In genomic region chr19:48501961-48502719, GRCh38 we compare ENCODE assay signal across 6 cellular contexts. TPM values are rescaled to one million over a fixed set of nuclear protein-coding genes. Genes with fewer than 3 reads are reported as not detected.
A peak's percentile ranks its signal among the peaks of the same experiment; 100 is the strongest.
DNase-seq lines count a peak whose midpoint lies in the region; ATAC-seq and TF ChIP-seq lines count a peak whose summit lies in the region.

No MANE protein-coding gene starts in this region.

- CTCF ChIA-PET in activated CD4-positive, alpha-beta T cell treated with anti-CD3 and anti-CD28 coated beads for 36 hours (lab: Charles Lee), result interaction anchor here (0.5 to 1.0 kb wide), 3 partner anchors 12 to 82 kb away, joined by 3 to 6 read pairs (median 5); no protein-coding TSS in a partner anchor

- POLR2A ChIA-PET in activated CD4-positive, alpha-beta T cell treated with anti-CD3 and anti-CD28 coated beads for 36 hours (lab: Charles Lee), result interaction anchor here (0.6 to 0.8 kb wide), 2 partner anchors 112 to 113 kb away, joined by 3 to 4 read pairs; partner anchors contain the start of gene FAM83E

- H3K4me3 Mint-ChIP-seq in activated CD4-positive, alpha-beta T cell treated with anti-CD3 and anti-CD28 coated beads for 36 hours, result no peak overlapping the region
- peak overlapping the region; percentile 70 to 83 for H3K4me3 Mint-ChIP-seq in stimulated activated naive CD8-positive, alpha-beta T cell treated with anti-CD3 and anti-CD28 coated beads, Interleukin-15, amount 100 ng/mL, for 72 hours
- H3K4me3 Mint-ChIP-seq in osteocyte (ENCODE audit: unreplicated experiment), result no peak overlapping the region

- 8% methylated on average over 24 of the region's 24 CpGs for WGBS in right cardiac atrium

- no peak overlapping the region for H3K27ac Mint-ChIP-seq in activated CD4-positive, alpha-beta T cell treated with anti-CD3 and anti-CD28 coated beads for 36 hours
- H3K27ac Mint-ChIP-seq in stimulated activated naive CD8-positive, alpha-beta T cell treated with anti-CD3 and anti-CD28 coated beads, Interleukin-15, amount 100 ng/mL, for 72 hours, result peak overlapping the region in 1 of 2 donors; percentile 89
- H3K27ac Mint-ChIP-seq in osteocyte (ENCODE audit: unreplicated experiment), result no peak overlapping the region

- no peak overlapping the region for H3K4me3 ChIP-seq in right cardiac atrium (ENCODE audit: low read length)

- H3K9me3 Mint-ChIP-seq in activated CD4-positive, alpha-beta T cell treated with anti-CD3 and anti-CD28 coated beads for 36 hours (ENCODE audit: low read depth), result no peaks in the 10 kb centered on the region
- no peaks in the 10 kb centered on the region for H3K9me3 Mint-ChIP-seq in stimulated activated naive CD8-positive, alpha-beta T cell treated with anti-CD3 and anti-CD28 coated beads, Interleukin-15, amount 100 ng/mL, for 72 hours
- H3K9me3 Mint-ChIP-seq in osteocyte (ENCODE audit: unreplicated experiment), result no peaks in the 10 kb centered on the region

- no peaks in the 10 kb centered on the region for H3K9me3 ChIP-seq in right cardiac atrium (ENCODE audit: control insufficient read depth, low read length)

- H3K27ac ChIP-seq in right cardiac atrium (ENCODE audit: low read length), result no peak overlapping the region

- no peak for TF ChIP-seq CTCF in osteocyte (IDR thresholded peaks at IDR 0.05)

- peaks cover 18% of the 10 kb centered on the region for H3K4me1 Mint-ChIP-seq in activated CD4-positive, alpha-beta T cell treated with anti-CD3 and anti-CD28 coated beads for 36 hours
- peaks cover 31% of the 10 kb centered on the region for H3K4me1 Mint-ChIP-seq in stimulated activated naive CD8-positive, alpha-beta T cell treated with anti-CD3 and anti-CD28 coated beads, Interleukin-15, amount 100 ng/mL, for 72 hours
- H3K4me1 Mint-ChIP-seq in osteocyte (ENCODE audit: unreplicated experiment), result peaks cover 6% of the 10 kb centered on the region

- peaks cover 12% of the 10 kb centered on the region for H3K27me3 Mint-ChIP-seq in activated CD4-positive, alpha-beta T cell treated with anti-CD3 and anti-CD28 coated beads for 36 hours
- no peaks in the 10 kb centered on the region for H3K27me3 Mint-ChIP-seq in stimulated activated naive CD8-positive, alpha-beta T cell treated with anti-CD3 and anti-CD28 coated beads, Interleukin-15, amount 100 ng/mL, for 72 hours
- H3K27me3 Mint-ChIP-seq in osteocyte (ENCODE audit: unreplicated experiment), result peaks cover 11% of the 10 kb centered on the region

- no peaks in the 10 kb centered on the region for H3K27me3 ChIP-seq in right cardiac atrium (ENCODE audit: control insufficient read depth, insufficient read depth)

- no peaks in the 10 kb centered on the region for H3K4me1 ChIP-seq in right cardiac atrium (ENCODE audit: control insufficient read depth, insufficient read depth, low read length)

- intact Hi-C loops in activated CD4-positive, alpha-beta T cell treated with anti-CD3 and anti-CD28 coated beads for 36 hours (cut with DNase I, micrococcal nuclease), result loop anchor here (1.0 to 2.0 kb wide), 2 partner anchors 9 to 33 kb away; partner anchors contain the start of gene CYTH2 (in 1 of the 2)
- intact Hi-C loops in right cardiac atrium (cut with DNase I), result loop anchor here in 1 of 4 donors (5.0 kb wide), 1 partner anchor 85 kb away; no protein-coding TSS in a partner anchor

- ATAC-seq in activated CD4-positive, alpha-beta T cell treated with anti-CD3 and anti-CD28 coated beads for 36 hours, result peak; percentile 70
- peak; percentile 38 to 55 for ATAC-seq in right cardiac atrium
- ATAC-seq in stimulated activated naive CD8-positive, alpha-beta T cell treated with anti-CD3 and anti-CD28 coated beads, Interleukin-15, amount 100 ng/mL, for 72 hours, result peak; percentile 53

- peaks cover 3% of the 10 kb centered on the region for H3K36me3 Mint-ChIP-seq in activated CD4-positive, alpha-beta T cell treated with anti-CD3 and anti-CD28 coated beads for 36 hours (ENCODE audit: low read depth)
- H3K36me3 Mint-ChIP-seq in osteocyte (ENCODE audit: unreplicated experiment), result no peaks in the 10 kb centered on the region

- DNase-seq in DMS79 treated with DMSO at 0.1 percent for 48 hours (lab: John Stamatoyannopoulos, UW), result peak; percentile 93
- DNase-seq in NCI-H187 treated with DMSO at 0.1 percent for 48 hours (lab: John Stamatoyannopoulos, UW), result peak; percentile 100
- DNase-seq in activated CD4-positive, alpha-beta T cell treated with anti-CD3 and anti-CD28 coated beads for 36 hours, result peak; percentile 86
- DNase-seq in right cardiac atrium, result peak; percentile 46 to 80 (median 70)
- DNase-seq in stimulated activated naive CD8-positive, alpha-beta T cell treated with anti-CD3 and anti-CD28 coated beads, Interleukin-15, amount 100 ng/mL, for 72 hours, result peak; percentile 59 to 66
- DNase-seq in osteocyte (ENCODE audit: extremely low spot score, unreplicated experiment), result no peak

RNA-seq across cellular contexts. Expression of gene LMTK3, which starts 9.5 kb away (rescaled TPM):
- total RNA-seq in activated CD4-positive, alpha-beta T cell treated with anti-CD3 and anti-CD28 coated beads for 36 hours, result 1 to 10 TPM; 3.9 to 4.5 TPM
- 1 to 10 TPM; 3.1 to 7.2 (median 5.5) TPM for total RNA-seq in right cardiac atrium
- polyA plus RNA-seq in right cardiac atrium, result 2.9 TPM
- total RNA-seq in osteocyte, result 0.32 and 0.39 TPM in 2 replicates

RNA-seq across cellular contexts. Expression of gene CYTH2, which starts 33.0 kb away (rescaled TPM):
- 10 to 100 TPM; 22.5 to 24.2 TPM for total RNA-seq in activated CD4-positive, alpha-beta T cell treated with anti-CD3 and anti-CD28 coated beads for 36 hours
- total RNA-seq in right cardiac atrium, result 10 to 100 TPM; 26.0 to 35.0 (median 29.2) TPM
- 27.4 TPM for polyA plus RNA-seq in right cardiac atrium
- total RNA-seq in osteocyte, result 92.1 and 107 TPM in 2 replicates

RNA-seq across cellular contexts. Expression of gene KCNJ14, which starts 46.8 kb away (rescaled TPM):
- 1 to 10 TPM in 1 of 2 experiments, under 1 TPM in 1; 0.86 to 1.1 TPM for total RNA-seq in activated CD4-positive, alpha-beta T cell treated with anti-CD3 and anti-CD28 coated beads for 36 hours
- under 1 TPM; 0.20 to 0.75 (median 0.23) TPM for total RNA-seq in right cardiac atrium
- polyA plus RNA-seq in right cardiac atrium, result 0.16 TPM
- total RNA-seq in osteocyte, result 0.86 and 1.6 TPM in 2 replicates

RNA-seq across cellular contexts. Expression of gene SULT2B1, which starts 49.8 kb away (rescaled TPM):
- total RNA-seq in activated CD4-positive, alpha-beta T cell treated with anti-CD3 and anti-CD28 coated beads for 36 hours, result not detected
- total RNA-seq in right cardiac atrium (under 1 TPM in 2 of 4 donors, not detected in 2; 0.25 to 0.76 TPM), osteocyte (not detected in 2 replicates)
- polyA plus RNA-seq in right cardiac atrium, result 0.14 TPM

RNA-seq across cellular contexts. Expression of gene GRWD1, which starts 56.4 kb away (rescaled TPM):
- total RNA-seq in activated CD4-positive, alpha-beta T cell treated with anti-CD3 and anti-CD28 coated beads for 36 hours, result 10 to 100 TPM; 43.4 to 51.3 TPM
- total RNA-seq in right cardiac atrium (10 to 100 TPM; 16.0 to 20.4 (median 17.3) TPM), osteocyte (36.2 and 38.4 TPM in 2 replicates)
- 7.2 TPM for polyA plus RNA-seq in right cardiac atrium

Comparison
In these comparisons a context has a peak if more than half of its experiments do, and no peak if none do; other contexts are left out.
1. H3K4me3 Mint-ChIP-seq: peak in stimulated activated naive CD8-positive, alpha-beta T cell treated with anti-CD3 and anti-CD28 coated beads, Interleukin-15, amount 100 ng/mL, for 72 hours (2 of 2); none in activated CD4-positive, alpha-beta T cell treated with anti-CD3 and anti-CD28 coated beads for 36 hours (single experiment) and osteocyte (single experiment).
2. Peak in every context shown above with its lines, with median percentiles within 50 percentile points of each other: ATAC-seq.